Comparison of ENCODE assay signal across 1 cellular context in genomic region chr1:95286479-95286878, GRCh38.
A peak's percentile ranks its signal among the peaks of the same experiment; 100 is the strongest.
TF ChIP-seq lines count a peak whose summit lies in the region.

No MANE protein-coding gene starts in this region.

TF ChIP-seq in HepG2, 621 proteins besides CTCF, POLR2A, EP300 and RAD21 (continued from another document and continues in another):
- TF ChIP-seq ARID5B (CRISPR knock-in tag; IDR thresholded peaks at IDR 0.05) (0 out of 2 replicates have a peak, but pooled peaks have one; percentile 26), NR2F1 (CRISPR knock-in tag; IDR thresholded peaks at IDR 0.05) (peak in 1 of 2 experiments; percentile 60; a peak in 1 of 4 replicates), ELF3 (CRISPR knock-in tag; IDR thresholded peaks at IDR 0.05) (0 out of 2 replicates have a peak, but pooled peaks have one; percentile 22), GATAD2A (CRISPR knock-in tag; IDR thresholded peaks at IDR 0.05) (0 out of 2 replicates have a peak, but pooled peaks have one; percentile 22), FOXP1 (IDR thresholded peaks at IDR 0.05) (no peak), FOXP1 (CRISPR knock-in tag; IDR thresholded peaks at IDR 0.05) (peak; percentile 74), AHDC1 (CRISPR knock-in tag; IDR thresholded peaks at IDR 0.05; ENCODE audit: borderline replicate concordance) (peak; percentile 68; the same call in 1 of the 2 replicates), FOXP4 (CRISPR knock-in tag; IDR thresholded peaks at IDR 0.05) (peak; percentile 44; the same call in 1 of the 2 replicates), CBFB (CRISPR knock-in tag; IDR thresholded peaks at IDR 0.05) (no peak), DR1 (CRISPR knock-in tag; IDR thresholded peaks at IDR 0.05) (no peak), ZNF543 (CRISPR knock-in tag; IDR thresholded peaks at IDR 0.05) (no peak), NFAT5 (CRISPR knock-in tag; IDR thresholded peaks at IDR 0.05) (no peak), ZNF121 (CRISPR knock-in tag; IDR thresholded peaks at IDR 0.05) (peak; percentile 97), SALL1 (CRISPR knock-in tag; IDR thresholded peaks at IDR 0.05) (peak; percentile 69), SOX13 (IDR thresholded peaks at IDR 0.05) (peak; percentile 70; the same call in 1 of the 2 replicates), SOX13 (CRISPR knock-in tag; conservative IDR thresholded peaks at IDR 0.05 in 1 of 2, IDR thresholded peaks at IDR 0.05 in 1 of 2) (peak in 1 of 2 experiments; percentile 84; a peak in 2 of 4 replicates), NR2F6 (IDR thresholded peaks at IDR 0.05) (0 out of 2 replicates have a peak, but pooled peaks have one; percentile 13), NR2F6 (CRISPR knock-in tag; IDR thresholded peaks at IDR 0.05) (no peak), ZNF639 (CRISPR knock-in tag; conservative IDR thresholded peaks at IDR 0.05) (no peak), BCL6 (CRISPR knock-in tag; IDR thresholded peaks at IDR 0.05) (0 out of 2 replicates have a peak, but pooled peaks have one; percentile 25), ZNF33B (CRISPR knock-in tag; IDR thresholded peaks at IDR 0.05) (no peak), ZBTB37 (CRISPR knock-in tag; IDR thresholded peaks at IDR 0.05) (no peak), PAXIP1 (CRISPR knock-in tag; conservative IDR thresholded peaks at IDR 0.05) (peak; percentile 41), ZNF710 (CRISPR knock-in tag; IDR thresholded peaks at IDR 0.05; ENCODE audit: borderline replicate concordance) (peak; percentile 53; the same call in 1 of the 2 replicates), ETV5 (CRISPR knock-in tag; IDR thresholded peaks at IDR 0.05; ENCODE audit: borderline replicate concordance) (peak; percentile 10; the same call in 1 of the 2 replicates), RARA (CRISPR knock-in tag; IDR thresholded peaks at IDR 0.05) (0 out of 2 replicates have a peak, but pooled peaks have one; percentile 6), SOX6 (IDR thresholded peaks at IDR 0.05) (no peak), SOX6 (CRISPR knock-in tag; IDR thresholded peaks at IDR 0.05) (peak; percentile 86)
